Comparison of ENCODE assay signal across 2 cellular contexts in the genomic region with DNA sequence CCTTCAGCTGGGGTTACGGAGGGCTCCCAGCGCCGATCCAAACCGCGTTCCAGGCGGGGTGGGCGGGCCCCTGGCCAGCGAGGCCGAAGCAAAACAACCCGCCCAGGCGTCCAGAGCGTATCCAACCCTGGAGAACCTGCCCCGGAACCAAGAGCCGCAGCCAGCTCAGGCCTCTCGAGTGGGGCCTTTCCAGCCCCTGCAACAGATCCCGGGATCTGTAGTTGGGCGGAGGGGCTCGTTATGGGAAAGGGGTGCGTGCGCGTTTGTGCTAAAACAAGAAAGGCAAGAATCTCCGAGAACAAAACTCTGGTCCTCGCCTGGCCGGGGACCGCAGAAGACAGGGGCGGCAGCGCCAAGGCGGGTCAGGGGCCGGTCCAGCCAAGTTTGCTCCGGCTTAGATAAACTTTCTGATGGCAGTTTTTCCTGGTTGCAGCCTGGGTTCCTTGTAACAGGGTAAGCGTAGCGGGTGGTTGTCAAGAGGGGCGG.
TF ChIP-seq lines count a peak whose summit lies in the region.

No MANE protein-coding gene starts in this region.

TF ChIP-seq in HEK293, 187 proteins besides CTCF, POLR2A, EP300 and RAD21 (continued from another document):
- TF ChIP-seq, protein P1, sequence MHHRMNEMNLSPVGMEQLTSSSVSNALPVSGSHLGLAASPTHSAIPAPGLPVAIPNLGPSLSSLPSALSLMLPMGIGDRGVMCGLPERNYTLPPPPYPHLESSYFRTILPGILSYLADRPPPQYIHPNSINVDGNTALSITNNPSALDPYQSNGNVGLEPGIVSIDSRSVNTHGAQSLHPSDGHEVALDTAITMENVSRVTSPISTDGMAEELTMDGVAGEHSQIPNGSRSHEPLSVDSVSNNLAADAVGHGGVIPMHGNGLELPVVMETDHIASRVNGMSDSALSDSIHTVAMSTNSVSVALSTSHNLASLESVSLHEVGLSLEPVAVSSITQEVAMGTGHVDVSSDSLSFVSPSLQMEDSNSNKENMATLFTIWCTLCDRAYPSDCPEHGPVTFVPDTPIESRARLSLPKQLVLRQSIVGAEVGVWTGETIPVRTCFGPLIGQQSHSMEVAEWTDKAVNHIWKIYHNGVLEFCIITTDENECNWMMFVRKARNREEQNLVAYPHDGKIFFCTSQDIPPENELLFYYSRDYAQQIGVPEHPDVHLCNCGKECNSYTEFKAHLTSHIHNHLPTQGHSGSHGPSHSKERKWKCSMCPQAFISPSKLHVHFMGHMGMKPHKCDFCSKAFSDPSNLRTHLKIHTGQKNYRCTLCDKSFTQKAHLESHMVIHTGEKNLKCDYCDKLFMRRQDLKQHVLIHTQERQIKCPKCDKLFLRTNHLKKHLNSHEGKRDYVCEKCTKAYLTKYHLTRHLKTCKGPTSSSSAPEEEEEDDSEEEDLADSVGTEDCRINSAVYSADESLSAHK (tag by site-specific recombination; IDR thresholded peaks at IDR 0.05), result peak; percentile 63; the same call in 1 of the 2 replicates
- TF ChIP-seq ZNF335 (tag by site-specific recombination; conservative IDR thresholded peaks at IDR 0.05), result peak; percentile 84
- peak; percentile 88 for TF ChIP-seq ZBTB20 (tag by site-specific recombination; IDR thresholded peaks at IDR 0.05)
- peak; percentile 24; the same call in 1 of the 2 replicates for TF ChIP-seq GLIS1 (tag by site-specific recombination; IDR thresholded peaks at IDR 0.05)
- TF ChIP-seq, protein P2, sequence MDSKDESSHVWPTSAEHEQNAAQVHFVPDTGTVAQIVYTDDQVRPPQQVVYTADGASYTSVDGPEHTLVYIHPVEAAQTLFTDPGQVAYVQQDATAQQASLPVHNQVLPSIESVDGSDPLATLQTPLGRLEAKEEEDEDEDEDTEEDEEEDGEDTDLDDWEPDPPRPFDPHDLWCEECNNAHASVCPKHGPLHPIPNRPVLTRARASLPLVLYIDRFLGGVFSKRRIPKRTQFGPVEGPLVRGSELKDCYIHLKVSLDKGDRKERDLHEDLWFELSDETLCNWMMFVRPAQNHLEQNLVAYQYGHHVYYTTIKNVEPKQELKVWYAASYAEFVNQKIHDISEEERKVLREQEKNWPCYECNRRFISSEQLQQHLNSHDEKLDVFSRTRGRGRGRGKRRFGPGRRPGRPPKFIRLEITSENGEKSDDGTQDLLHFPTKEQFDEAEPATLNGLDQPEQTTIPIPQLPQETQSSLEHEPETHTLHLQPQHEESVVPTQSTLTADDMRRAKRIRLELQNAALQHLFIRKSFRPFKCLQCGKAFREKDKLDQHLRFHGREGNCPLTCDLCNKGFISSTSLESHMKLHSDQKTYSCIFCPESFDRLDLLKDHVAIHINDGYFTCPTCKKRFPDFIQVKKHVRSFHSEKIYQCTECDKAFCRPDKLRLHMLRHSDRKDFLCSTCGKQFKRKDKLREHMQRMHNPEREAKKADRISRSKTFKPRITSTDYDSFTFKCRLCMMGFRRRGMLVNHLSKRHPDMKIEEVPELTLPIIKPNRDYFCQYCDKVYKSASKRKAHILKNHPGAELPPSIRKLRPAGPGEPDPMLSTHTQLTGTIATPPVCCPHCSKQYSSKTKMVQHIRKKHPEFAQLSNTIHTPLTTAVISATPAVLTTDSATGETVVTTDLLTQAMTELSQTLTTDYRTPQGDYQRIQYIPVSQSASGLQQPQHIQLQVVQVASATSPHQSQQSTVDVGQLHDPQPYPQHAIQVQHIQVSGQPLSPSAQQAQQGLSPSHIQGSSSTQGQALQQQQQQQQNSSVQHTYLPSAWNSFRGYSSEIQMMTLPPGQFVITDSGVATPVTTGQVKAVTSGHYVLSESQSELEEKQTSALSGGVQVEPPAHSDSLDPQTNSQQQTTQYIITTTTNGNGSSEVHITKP (tag by site-specific recombination; IDR thresholded peaks at IDR 0.05), result 0 out of 2 replicates have a peak, but pooled peaks have one; percentile 33
- TF ChIP-seq, protein P3, sequence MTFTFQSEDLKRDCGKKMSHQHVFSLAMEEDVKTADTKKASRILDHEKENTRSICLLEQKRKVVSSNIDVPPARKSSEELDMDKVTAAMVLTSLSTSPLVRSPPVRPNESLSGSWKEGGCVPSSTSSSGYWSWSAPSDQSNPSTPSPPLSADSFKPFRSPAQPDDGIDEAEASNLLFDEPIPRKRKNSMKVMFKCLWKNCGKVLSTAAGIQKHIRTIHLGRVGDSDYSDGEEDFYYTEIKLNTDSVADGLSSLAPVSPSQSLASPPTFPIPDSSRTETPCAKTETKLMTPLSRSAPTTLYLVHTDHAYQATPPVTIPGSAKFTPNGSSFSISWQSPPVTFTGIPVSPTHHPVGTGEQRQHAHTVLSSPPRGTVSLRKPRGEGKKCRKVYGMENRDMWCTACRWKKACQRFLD (tag by site-specific recombination; IDR thresholded peaks at IDR 0.05), result no peak
TF ChIP-seq in HEK293: peak in this region for 12.

TF ChIP-seq in WTC11, 78 proteins besides CTCF, POLR2A, EP300 and RAD21 (continued from another document and continues in another):
- TF ChIP-seq, protein P4, sequence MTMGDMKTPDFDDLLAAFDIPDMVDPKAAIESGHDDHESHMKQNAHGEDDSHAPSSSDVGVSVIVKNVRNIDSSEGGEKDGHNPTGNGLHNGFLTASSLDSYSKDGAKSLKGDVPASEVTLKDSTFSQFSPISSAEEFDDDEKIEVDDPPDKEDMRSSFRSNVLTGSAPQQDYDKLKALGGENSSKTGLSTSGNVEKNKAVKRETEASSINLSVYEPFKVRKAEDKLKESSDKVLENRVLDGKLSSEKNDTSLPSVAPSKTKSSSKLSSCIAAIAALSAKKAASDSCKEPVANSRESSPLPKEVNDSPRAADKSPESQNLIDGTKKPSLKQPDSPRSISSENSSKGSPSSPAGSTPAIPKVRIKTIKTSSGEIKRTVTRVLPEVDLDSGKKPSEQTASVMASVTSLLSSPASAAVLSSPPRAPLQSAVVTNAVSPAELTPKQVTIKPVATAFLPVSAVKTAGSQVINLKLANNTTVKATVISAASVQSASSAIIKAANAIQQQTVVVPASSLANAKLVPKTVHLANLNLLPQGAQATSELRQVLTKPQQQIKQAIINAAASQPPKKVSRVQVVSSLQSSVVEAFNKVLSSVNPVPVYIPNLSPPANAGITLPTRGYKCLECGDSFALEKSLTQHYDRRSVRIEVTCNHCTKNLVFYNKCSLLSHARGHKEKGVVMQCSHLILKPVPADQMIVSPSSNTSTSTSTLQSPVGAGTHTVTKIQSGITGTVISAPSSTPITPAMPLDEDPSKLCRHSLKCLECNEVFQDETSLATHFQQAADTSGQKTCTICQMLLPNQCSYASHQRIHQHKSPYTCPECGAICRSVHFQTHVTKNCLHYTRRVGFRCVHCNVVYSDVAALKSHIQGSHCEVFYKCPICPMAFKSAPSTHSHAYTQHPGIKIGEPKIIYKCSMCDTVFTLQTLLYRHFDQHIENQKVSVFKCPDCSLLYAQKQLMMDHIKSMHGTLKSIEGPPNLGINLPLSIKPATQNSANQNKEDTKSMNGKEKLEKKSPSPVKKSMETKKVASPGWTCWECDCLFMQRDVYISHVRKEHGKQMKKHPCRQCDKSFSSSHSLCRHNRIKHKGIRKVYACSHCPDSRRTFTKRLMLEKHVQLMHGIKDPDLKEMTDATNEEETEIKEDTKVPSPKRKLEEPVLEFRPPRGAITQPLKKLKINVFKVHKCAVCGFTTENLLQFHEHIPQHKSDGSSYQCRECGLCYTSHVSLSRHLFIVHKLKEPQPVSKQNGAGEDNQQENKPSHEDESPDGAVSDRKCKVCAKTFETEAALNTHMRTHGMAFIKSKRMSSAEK (CRISPR knock-in tag; IDR thresholded peaks at IDR 0.05; ENCODE audit: borderline replicate concordance), result no peak
- TF ChIP-seq, protein P5, sequence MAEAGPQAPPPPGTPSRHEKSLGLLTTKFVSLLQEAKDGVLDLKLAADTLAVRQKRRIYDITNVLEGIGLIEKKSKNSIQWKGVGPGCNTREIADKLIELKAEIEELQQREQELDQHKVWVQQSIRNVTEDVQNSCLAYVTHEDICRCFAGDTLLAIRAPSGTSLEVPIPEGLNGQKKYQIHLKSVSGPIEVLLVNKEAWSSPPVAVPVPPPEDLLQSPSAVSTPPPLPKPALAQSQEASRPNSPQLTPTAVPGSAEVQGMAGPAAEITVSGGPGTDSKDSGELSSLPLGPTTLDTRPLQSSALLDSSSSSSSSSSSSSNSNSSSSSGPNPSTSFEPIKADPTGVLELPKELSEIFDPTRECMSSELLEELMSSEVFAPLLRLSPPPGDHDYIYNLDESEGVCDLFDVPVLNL (CRISPR knock-in tag; IDR thresholded peaks at IDR 0.05; ENCODE audit: borderline replicate concordance, low read depth), result no peak
- TF ChIP-seq RELA (CRISPR knock-in tag; IDR thresholded peaks at IDR 0.05; ENCODE audit: borderline replicate concordance) (no peak), IRF2 (CRISPR knock-in tag; IDR thresholded peaks at IDR 0.05; ENCODE audit: borderline replicate concordance, low read depth) (no peak), FOXP1 (CRISPR knock-in tag; IDR thresholded peaks at IDR 0.05; ENCODE audit: borderline replicate concordance) (0 out of 2 replicates have a peak, but pooled peaks have one; percentile 49), SP1 (CRISPR knock-in tag; conservative IDR thresholded peaks at IDR 0.05) (no peak), ZNF317 (CRISPR knock-in tag; IDR thresholded peaks at IDR 0.05; ENCODE audit: borderline replicate concordance, low read depth) (no peak), ZNF219 (CRISPR knock-in tag; IDR thresholded peaks at IDR 0.05; ENCODE audit: borderline replicate concordance) (no peak), NFYB (CRISPR knock-in tag; conservative IDR thresholded peaks at IDR 0.05; ENCODE audit: low read depth) (no peak), FOXJ3 (CRISPR knock-in tag; IDR thresholded peaks at IDR 0.05; ENCODE audit: borderline replicate concordance) (no peak), NFATC4 (CRISPR knock-in tag; IDR thresholded peaks at IDR 0.05) (no peak), GRHL2 (CRISPR knock-in tag; IDR thresholded peaks at IDR 0.05; ENCODE audit: insufficient replicate concordance, severe bottlenecking) (no peak), ZBTB21 (CRISPR knock-in tag; IDR thresholded peaks at IDR 0.05; ENCODE audit: borderline replicate concordance) (0 out of 2 replicates have a peak, but pooled peaks have one; percentile 10)
- TF ChIP-seq, protein P6, sequence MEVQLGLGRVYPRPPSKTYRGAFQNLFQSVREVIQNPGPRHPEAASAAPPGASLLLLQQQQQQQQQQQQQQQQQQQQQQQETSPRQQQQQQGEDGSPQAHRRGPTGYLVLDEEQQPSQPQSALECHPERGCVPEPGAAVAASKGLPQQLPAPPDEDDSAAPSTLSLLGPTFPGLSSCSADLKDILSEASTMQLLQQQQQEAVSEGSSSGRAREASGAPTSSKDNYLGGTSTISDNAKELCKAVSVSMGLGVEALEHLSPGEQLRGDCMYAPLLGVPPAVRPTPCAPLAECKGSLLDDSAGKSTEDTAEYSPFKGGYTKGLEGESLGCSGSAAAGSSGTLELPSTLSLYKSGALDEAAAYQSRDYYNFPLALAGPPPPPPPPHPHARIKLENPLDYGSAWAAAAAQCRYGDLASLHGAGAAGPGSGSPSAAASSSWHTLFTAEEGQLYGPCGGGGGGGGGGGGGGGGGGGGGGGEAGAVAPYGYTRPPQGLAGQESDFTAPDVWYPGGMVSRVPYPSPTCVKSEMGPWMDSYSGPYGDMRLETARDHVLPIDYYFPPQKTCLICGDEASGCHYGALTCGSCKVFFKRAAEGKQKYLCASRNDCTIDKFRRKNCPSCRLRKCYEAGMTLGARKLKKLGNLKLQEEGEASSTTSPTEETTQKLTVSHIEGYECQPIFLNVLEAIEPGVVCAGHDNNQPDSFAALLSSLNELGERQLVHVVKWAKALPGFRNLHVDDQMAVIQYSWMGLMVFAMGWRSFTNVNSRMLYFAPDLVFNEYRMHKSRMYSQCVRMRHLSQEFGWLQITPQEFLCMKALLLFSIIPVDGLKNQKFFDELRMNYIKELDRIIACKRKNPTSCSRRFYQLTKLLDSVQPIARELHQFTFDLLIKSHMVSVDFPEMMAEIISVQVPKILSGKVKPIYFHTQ (CRISPR knock-in tag; IDR thresholded peaks at IDR 0.05), result no peak
- TF ChIP-seq, protein P7, sequence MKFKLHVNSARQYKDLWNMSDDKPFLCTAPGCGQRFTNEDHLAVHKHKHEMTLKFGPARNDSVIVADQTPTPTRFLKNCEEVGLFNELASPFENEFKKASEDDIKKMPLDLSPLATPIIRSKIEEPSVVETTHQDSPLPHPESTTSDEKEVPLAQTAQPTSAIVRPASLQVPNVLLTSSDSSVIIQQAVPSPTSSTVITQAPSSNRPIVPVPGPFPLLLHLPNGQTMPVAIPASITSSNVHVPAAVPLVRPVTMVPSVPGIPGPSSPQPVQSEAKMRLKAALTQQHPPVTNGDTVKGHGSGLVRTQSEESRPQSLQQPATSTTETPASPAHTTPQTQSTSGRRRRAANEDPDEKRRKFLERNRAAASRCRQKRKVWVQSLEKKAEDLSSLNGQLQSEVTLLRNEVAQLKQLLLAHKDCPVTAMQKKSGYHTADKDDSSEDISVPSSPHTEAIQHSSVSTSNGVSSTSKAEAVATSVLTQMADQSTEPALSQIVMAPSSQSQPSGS (CRISPR knock-in tag; IDR thresholded peaks at IDR 0.05; ENCODE audit: borderline replicate concordance, low read depth), result no peak
- TF ChIP-seq, protein P8, sequence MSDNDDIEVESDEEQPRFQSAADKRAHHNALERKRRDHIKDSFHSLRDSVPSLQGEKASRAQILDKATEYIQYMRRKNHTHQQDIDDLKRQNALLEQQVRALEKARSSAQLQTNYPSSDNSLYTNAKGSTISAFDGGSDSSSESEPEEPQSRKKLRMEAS (CRISPR knock-in tag; IDR thresholded peaks at IDR 0.05), result 0 out of 2 replicates have a peak, but pooled peaks have one; percentile 26
- TF ChIP-seq, protein P9, sequence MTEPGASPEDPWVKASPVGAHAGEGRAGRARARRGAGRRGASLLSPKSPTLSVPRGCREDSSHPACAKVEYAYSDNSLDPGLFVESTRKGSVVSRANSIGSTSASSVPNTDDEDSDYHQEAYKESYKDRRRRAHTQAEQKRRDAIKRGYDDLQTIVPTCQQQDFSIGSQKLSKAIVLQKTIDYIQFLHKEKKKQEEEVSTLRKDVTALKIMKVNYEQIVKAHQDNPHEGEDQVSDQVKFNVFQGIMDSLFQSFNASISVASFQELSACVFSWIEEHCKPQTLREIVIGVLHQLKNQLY (CRISPR knock-in tag; IDR thresholded peaks at IDR 0.05), result no peak
- TF ChIP-seq, protein P10, sequence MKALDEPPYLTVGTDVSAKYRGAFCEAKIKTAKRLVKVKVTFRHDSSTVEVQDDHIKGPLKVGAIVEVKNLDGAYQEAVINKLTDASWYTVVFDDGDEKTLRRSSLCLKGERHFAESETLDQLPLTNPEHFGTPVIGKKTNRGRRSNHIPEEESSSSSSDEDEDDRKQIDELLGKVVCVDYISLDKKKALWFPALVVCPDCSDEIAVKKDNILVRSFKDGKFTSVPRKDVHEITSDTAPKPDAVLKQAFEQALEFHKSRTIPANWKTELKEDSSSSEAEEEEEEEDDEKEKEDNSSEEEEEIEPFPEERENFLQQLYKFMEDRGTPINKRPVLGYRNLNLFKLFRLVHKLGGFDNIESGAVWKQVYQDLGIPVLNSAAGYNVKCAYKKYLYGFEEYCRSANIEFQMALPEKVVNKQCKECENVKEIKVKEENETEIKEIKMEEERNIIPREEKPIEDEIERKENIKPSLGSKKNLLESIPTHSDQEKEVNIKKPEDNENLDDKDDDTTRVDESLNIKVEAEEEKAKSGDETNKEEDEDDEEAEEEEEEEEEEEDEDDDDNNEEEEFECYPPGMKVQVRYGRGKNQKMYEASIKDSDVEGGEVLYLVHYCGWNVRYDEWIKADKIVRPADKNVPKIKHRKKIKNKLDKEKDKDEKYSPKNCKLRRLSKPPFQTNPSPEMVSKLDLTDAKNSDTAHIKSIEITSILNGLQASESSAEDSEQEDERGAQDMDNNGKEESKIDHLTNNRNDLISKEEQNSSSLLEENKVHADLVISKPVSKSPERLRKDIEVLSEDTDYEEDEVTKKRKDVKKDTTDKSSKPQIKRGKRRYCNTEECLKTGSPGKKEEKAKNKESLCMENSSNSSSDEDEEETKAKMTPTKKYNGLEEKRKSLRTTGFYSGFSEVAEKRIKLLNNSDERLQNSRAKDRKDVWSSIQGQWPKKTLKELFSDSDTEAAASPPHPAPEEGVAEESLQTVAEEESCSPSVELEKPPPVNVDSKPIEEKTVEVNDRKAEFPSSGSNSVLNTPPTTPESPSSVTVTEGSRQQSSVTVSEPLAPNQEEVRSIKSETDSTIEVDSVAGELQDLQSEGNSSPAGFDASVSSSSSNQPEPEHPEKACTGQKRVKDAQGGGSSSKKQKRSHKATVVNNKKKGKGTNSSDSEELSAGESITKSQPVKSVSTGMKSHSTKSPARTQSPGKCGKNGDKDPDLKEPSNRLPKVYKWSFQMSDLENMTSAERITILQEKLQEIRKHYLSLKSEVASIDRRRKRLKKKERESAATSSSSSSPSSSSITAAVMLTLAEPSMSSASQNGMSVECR (CRISPR knock-in tag; IDR thresholded peaks at IDR 0.05; ENCODE audit: borderline replicate concordance), result peak; percentile 46; the same call in 1 of the 2 replicates
